Comparison of ENCODE assay signal across 25 cellular contexts in genomic region chr18:2992995-2993877, GRCh38. TPM values are rescaled to one million over a fixed set of nuclear protein-coding genes. Genes with fewer than 3 reads are reported as not detected.
DNase-seq lines count a peak whose midpoint lies in the region; ATAC-seq and TF ChIP-seq lines count a peak whose summit lies in the region.
"Had no signal": no experiment of that assay in that cellular context is flagged by ENCODE, and none has a peak within 500 bp of the region (broad histone marks: within the 10 kb centered on the region; RNA-seq: fewer than 3 reads in every experiment).

No MANE protein-coding gene starts in this region.

- no peaks in the 10 kb centered on the region for H3K27me3 Mint-ChIP-seq in T-helper 1 cell treated with Interleukin-12 subunit alpha and Interleukin-12 subunit beta and Interleukin-4 antibody, amounts not matched to agents 30 μg/mL and 1 μg/mL, for 36 hours (ENCODE audit: low read depth)
- no peaks in the 10 kb centered on the region for H3K27me3 Mint-ChIP-seq in CD4-positive, CD25-positive, alpha-beta regulatory T cell
- H3K27me3 Mint-ChIP-seq in activated CD8-positive, alpha-beta T cell treated with anti-CD3 and anti-CD28 coated beads for 36 hours, result no peaks in the 10 kb centered on the region
- H3K27me3 Mint-ChIP-seq: activated B cell treated with CpG ODN at 0.5 μM for 24 hours had no signal

- DNase-seq in T-helper 1 cell, result no peak
- DNase-seq in CD4-positive, CD25-positive, alpha-beta regulatory T cell, result no peak
- DNase-seq in activated CD8-positive, alpha-beta T cell treated with anti-CD3 and anti-CD28 coated beads for 36 hours, result no peak
- no peak for DNase-seq in effector memory CD4-positive, alpha-beta T cell
- no peak for DNase-seq in NCI-H1930 (lab: John Stamatoyannopoulos, UW)
- no peak for DNase-seq in mammary epithelial cell
- DNase-seq: activated B cell treated with CpG ODN at 0.5 μM for 24 hours; Caco-2; DND-41; effector CD8-positive, alpha-beta T cell; HCEC 1CT; lower lobe of right lung; NCI-H146; NCI-H2171 treated with DMSO at 0.1 percent for 48 hours; NCI-H526; stimulated activated CD4-positive, alpha-beta T cell treated with anti-CD3 and anti-CD28 coated beads, Interleukin-2, amount 100 ng/mL, for 24 hours; stimulated activated naive CD4-positive, alpha-beta T cell treated with Interleukin-2 at 50 U/mL for 16 hours; T-helper 9 cell; trophoblast cell had no signal

- dilution Hi-C loops in mammary epithelial cell (cut with HindIII; ENCODE audit: low sequenced_read_pairs), result no loop called here

- H3K27ac ChIP-seq in CD4-positive, CD25-positive, alpha-beta regulatory T cell (ENCODE audit: insufficient read depth, low read length, poor library complexity, severe bottlenecking), result no peak overlapping the region
- H3K27ac ChIP-seq in effector memory CD4-positive, alpha-beta T cell (ENCODE audit: insufficient read depth, low read length, poor library complexity, severe bottlenecking), result peak overlapping the region; percentile 2
- H3K27ac ChIP-seq in mammary epithelial cell (ENCODE audit: insufficient read depth, low read depth, low read length), result no peak overlapping the region
- H3K27ac ChIP-seq: 22Rv1, esophagus muscularis mucosa, lower lobe of right lung, skin epidermis had no signal

- no peak overlapping the region for H3K4me2 ChIP-seq in mammary epithelial cell (ENCODE audit: insufficient read depth, low read depth, low read length)

- WGBS in mammary epithelial cell (ENCODE audit: low coverage, missing lambda C conversion rate), result 91% methylated on average over 5 of the region's 6 CpGs

- peaks cover 21% of the 10 kb centered on the region for H3K79me2 ChIP-seq in mammary epithelial cell (ENCODE audit: insufficient read depth, low read length)

- CTCF ChIA-PET in activated CD8-positive, alpha-beta T cell treated with anti-CD3 and anti-CD28 coated beads for 36 hours (lab: Charles Lee), result interaction anchor here (0.6 to 7.3 kb wide), 28 partner anchors 9 to 253 kb away, joined by 3 to 133 read pairs (median 8); partner anchors contain the start of gene MYL12A
- CTCF ChIA-PET in mammary epithelial cell (lab: Charles Lee; ENCODE audit: low non-redundant PET), result no interaction called here

- H3K27ac Mint-ChIP-seq in T-helper 1 cell treated with Interleukin-12 subunit alpha and Interleukin-12 subunit beta and Interleukin-4 antibody, amounts not matched to agents 30 μg/mL and 1 μg/mL, for 36 hours, result peak overlapping the region; percentile 58
- H3K27ac Mint-ChIP-seq in CD4-positive, CD25-positive, alpha-beta regulatory T cell, result peak overlapping the region; percentile 6 to 65 (median 49)
- peak overlapping the region; percentile 87 for H3K27ac Mint-ChIP-seq in activated CD8-positive, alpha-beta T cell treated with anti-CD3 and anti-CD28 coated beads for 36 hours
- H3K27ac Mint-ChIP-seq: activated B cell treated with CpG ODN at 0.5 μM for 24 hours had no signal

- H3K36me3 ChIP-seq in CD4-positive, CD25-positive, alpha-beta regulatory T cell (ENCODE audit: control insufficient read depth, insufficient read depth, low read length), result no peaks in the 10 kb centered on the region
- no peaks in the 10 kb centered on the region for H3K36me3 ChIP-seq in effector memory CD4-positive, alpha-beta T cell (ENCODE audit: control insufficient read depth, insufficient read depth, low read length)
- H3K36me3 ChIP-seq in mammary epithelial cell (ENCODE audit: insufficient read depth, low read length), result no peaks in the 10 kb centered on the region
- H3K36me3 ChIP-seq: esophagus muscularis mucosa, lower lobe of right lung, neutrophil had no signal

- POLR2A ChIA-PET in activated CD8-positive, alpha-beta T cell treated with anti-CD3 and anti-CD28 coated beads for 36 hours (lab: Charles Lee), result interaction anchor here (0.9 to 6.3 kb wide), 10 partner anchors 8 to 254 kb away, joined by 3 to 41 read pairs (median 7); partner anchors contain the start of gene MYL12A

- TF ChIP-seq CTCF in activated CD8-positive, alpha-beta T cell treated with anti-CD3 and anti-CD28 coated beads for 36 hours (IDR thresholded peaks at IDR 0.05), result no peak
- no peak for TF ChIP-seq CTCF in mammary epithelial cell (conservative IDR thresholded peaks at IDR 0.05 in 1 of 2, IDR thresholded peaks at IDR 0.05 in 1 of 2; ENCODE audit: extremely low read depth in 1 of 2, insufficient read depth in 1 of 2, low read depth in 1 of 2, low read length in 2 of 2)

- in situ Hi-C loops in mammary epithelial cell (cut with MboI; ENCODE audit: low sequenced_read_pairs in 2 of 2), result no loop called here

- H3K4me3 Mint-ChIP-seq in T-helper 1 cell treated with Interleukin-12 subunit alpha and Interleukin-12 subunit beta and Interleukin-4 antibody, amounts not matched to agents 30 μg/mL and 1 μg/mL, for 36 hours, result peak overlapping the region; percentile 49
- peak overlapping the region in 1 of 4 donors; percentile 5 for H3K4me3 Mint-ChIP-seq in CD4-positive, CD25-positive, alpha-beta regulatory T cell
- peak overlapping the region; percentile 46 for H3K4me3 Mint-ChIP-seq in activated CD8-positive, alpha-beta T cell treated with anti-CD3 and anti-CD28 coated beads for 36 hours
- H3K4me3 Mint-ChIP-seq: activated B cell treated with CpG ODN at 0.5 μM for 24 hours had no signal

- H4K20me1 ChIP-seq in mammary epithelial cell (ENCODE audit: insufficient read depth, low read length), result no peaks in the 10 kb centered on the region

- peaks cover 5% of the 10 kb centered on the region for H3K9me3 Mint-ChIP-seq in T-helper 1 cell treated with Interleukin-12 subunit alpha and Interleukin-12 subunit beta and Interleukin-4 antibody, amounts not matched to agents 30 μg/mL and 1 μg/mL, for 36 hours
- no peaks in the 10 kb centered on the region for H3K9me3 Mint-ChIP-seq in CD4-positive, CD25-positive, alpha-beta regulatory T cell
- peaks cover 9% of the 10 kb centered on the region for H3K9me3 Mint-ChIP-seq in activated CD8-positive, alpha-beta T cell treated with anti-CD3 and anti-CD28 coated beads for 36 hours
- H3K9me3 Mint-ChIP-seq: activated B cell treated with CpG ODN at 0.5 μM for 24 hours had no signal

- no peak overlapping the region for H3K9ac ChIP-seq in mammary epithelial cell (ENCODE audit: insufficient read depth, low read length)

- peaks cover 10% of the 10 kb centered on the region for H3K4me1 ChIP-seq in CD4-positive, CD25-positive, alpha-beta regulatory T cell (ENCODE audit: control insufficient read depth, insufficient read depth, low read length, poor library complexity, severe bottlenecking)
- H3K4me1 ChIP-seq in effector memory CD4-positive, alpha-beta T cell (ENCODE audit: control insufficient read depth, insufficient read depth, low read length, poor library complexity, severe bottlenecking), result peaks cover 24% of the 10 kb centered on the region
- H3K4me1 ChIP-seq in mammary epithelial cell (ENCODE audit: insufficient read depth, low read length), result no peaks in the 10 kb centered on the region

- H3K9me3 ChIP-seq in CD4-positive, CD25-positive, alpha-beta regulatory T cell (ENCODE audit: control insufficient read depth in 2 of 2, low read length in 2 of 2), result no peaks in the 10 kb centered on the region
- no peaks in the 10 kb centered on the region for H3K9me3 ChIP-seq in effector memory CD4-positive, alpha-beta T cell (ENCODE audit: control insufficient read depth, low read length)
- H3K9me3 ChIP-seq in mammary epithelial cell (replicated peaks; ENCODE audit: insufficient read depth, low read length), result no peaks in the 10 kb centered on the region
- H3K9me3 ChIP-seq: Caco-2, esophagus muscularis mucosa, lower lobe of right lung, neutrophil had no signal

- BruUV-seq in mammary epithelial cell (replicated peaks; lab: Mats Ljungman, UMichigan), result no TSS peak

- intact Hi-C loops in activated CD8-positive, alpha-beta T cell treated with anti-CD3 and anti-CD28 coated beads for 36 hours (cut with micrococcal nuclease), result loop anchor here (5.0 kb wide), 2 partner anchors 69 to 134 kb away; no protein-coding TSS in a partner anchor
- intact Hi-C loops in mammary epithelial cell (cut with micrococcal nuclease), result no loop called here

- no peaks in the 10 kb centered on the region for H3K27me3 ChIP-seq in CD4-positive, CD25-positive, alpha-beta regulatory T cell (ENCODE audit: control insufficient read depth, insufficient read depth, low read length)
- H3K27me3 ChIP-seq in effector memory CD4-positive, alpha-beta T cell (replicated peaks; ENCODE audit: control insufficient read depth, insufficient read depth, low read length, poor library complexity, severe bottlenecking), result no peaks in the 10 kb centered on the region
- H3K27me3 ChIP-seq in mammary epithelial cell (ENCODE audit: insufficient read depth, low read length), result no peaks in the 10 kb centered on the region
- H3K27me3 ChIP-seq: esophagus muscularis mucosa, neutrophil had no signal

- H3K4me1 Mint-ChIP-seq in T-helper 1 cell treated with Interleukin-12 subunit alpha and Interleukin-12 subunit beta and Interleukin-4 antibody, amounts not matched to agents 30 μg/mL and 1 μg/mL, for 36 hours (ENCODE audit: low read depth), result peaks cover 59% of the 10 kb centered on the region
- H3K4me1 Mint-ChIP-seq in CD4-positive, CD25-positive, alpha-beta regulatory T cell, result peaks cover 17 to 46% (median 31%) of the 10 kb centered on the region in 4 donors
- peaks cover 84% of the 10 kb centered on the region for H3K4me1 Mint-ChIP-seq in activated CD8-positive, alpha-beta T cell treated with anti-CD3 and anti-CD28 coated beads for 36 hours (ENCODE audit: low read depth)

- no peak overlapping the region for H3K4me3 ChIP-seq in CD4-positive, CD25-positive, alpha-beta regulatory T cell (ENCODE audit: low read depth, low read length)
- no peak overlapping the region for H3K4me3 ChIP-seq in effector memory CD4-positive, alpha-beta T cell (ENCODE audit: insufficient read depth, low read depth, low read length, poor library complexity, severe bottlenecking)
- no peak overlapping the region for H3K4me3 ChIP-seq in mammary epithelial cell (replicated peaks in 1 of 3; ENCODE audit: insufficient read depth in 1 of 3, low read depth in 2 of 3, low read length in 3 of 3)
- H3K4me3 ChIP-seq: esophagus muscularis mucosa, lower lobe of right lung, skin epidermis had no signal

- H3K36me3 Mint-ChIP-seq in T-helper 1 cell treated with Interleukin-12 subunit alpha and Interleukin-12 subunit beta and Interleukin-4 antibody, amounts not matched to agents 30 μg/mL and 1 μg/mL, for 36 hours (ENCODE audit: low read depth), result peaks cover 19% of the 10 kb centered on the region
- no peaks in the 10 kb centered on the region for H3K36me3 Mint-ChIP-seq in CD4-positive, CD25-positive, alpha-beta regulatory T cell
- H3K36me3 Mint-ChIP-seq in activated CD8-positive, alpha-beta T cell treated with anti-CD3 and anti-CD28 coated beads for 36 hours (ENCODE audit: low read depth), result peaks cover 59% of the 10 kb centered on the region

- no peak overlapping the region for H2AFZ ChIP-seq in mammary epithelial cell (ENCODE audit: low read depth, low read length)

- no peak for ATAC-seq in CD4-positive, CD25-positive, alpha-beta regulatory T cell (ENCODE audit: low read depth in 2 of 2)
- peak; percentile 61 for ATAC-seq in activated CD8-positive, alpha-beta T cell treated with anti-CD3 and anti-CD28 coated beads for 36 hours
- no peak for ATAC-seq in HG03045 (IDR thresholded peaks at IDR 0.05; ENCODE audit: unreplicated experiment)
- ATAC-seq: lower lobe of right lung had no signal

RNA-seq across cellular contexts. Expression of gene LPIN2, which starts 19.7 kb away (rescaled TPM):
- 61.2 TPM for total RNA-seq in CD4-positive, CD25-positive, alpha-beta regulatory T cell
- polyA plus RNA-seq in CD4-positive, CD25-positive, alpha-beta regulatory T cell, result 10 to 100 TPM; 39.3 to 52.7 (median 44.8) TPM
- 10 to 100 TPM; 95.5 to 95.7 TPM for total RNA-seq in activated CD8-positive, alpha-beta T cell treated with anti-CD3 and anti-CD28 coated beads for 36 hours
- total RNA-seq in mammary epithelial cell, result 10 to 100 TPM in 1 of 2 donors, 1 to 10 TPM in 1; 9.9 to 20.3 TPM
- 6.4 TPM for polyA plus RNA-seq in mammary epithelial cell
- polyA minus RNA-seq in mammary epithelial cell, result 5.6 TPM
